ENCODE assay signal across 8 cellular contexts in genomic region chr17:142102-142661, GRCh38. TPM values are rescaled to one million over a fixed set of nuclear protein-coding genes. Genes with fewer than 3 reads are reported as not detected.
A peak's percentile ranks its signal among the peaks of the same experiment; 100 is the strongest.
DNase-seq lines count a peak whose midpoint lies in the region; ATAC-seq, FAIRE-seq and TF ChIP-seq lines count a peak whose summit lies in the region.

No MANE protein-coding gene starts in this region.

- WGBS in K562 (ENCODE audit: insufficient coverage, low coverage, missing lambda C conversion rate) = 59% methylated on average over 13 of the region's 23 CpGs

- CTCF ChIA-PET in K562 (lab: Yijun Ruan, JAX; ENCODE audit: low intra/inter-chr PET ratio) = no interaction called here

- no peak for TF ChIP-seq EP300 in K562 (IDR thresholded peaks at IDR 0.05; ENCODE audit: low read length)

- H3K4me1 ChIP-seq in K562 (replicated peaks in 1 of 2; ENCODE audit: control insufficient read depth in 2 of 2, insufficient read depth in 2 of 2, low read length in 2 of 2) = no peaks in the 10 kb centered on the region; a peak in 1 of 5 replicates
- no peaks in the 10 kb centered on the region for H3K4me1 ChIP-seq in osteoblast (ENCODE audit: insufficient read depth, low read length)

- no peaks in the 10 kb centered on the region for H3K79me2 ChIP-seq in K562 (ENCODE audit: control insufficient read depth, insufficient read depth, low read length)
- H3K79me2 ChIP-seq in osteoblast (ENCODE audit: insufficient read depth, low read length) = no peaks in the 10 kb centered on the region

- ATAC-seq in K562 (peak; percentile 30; the same call in 2 of the 3 replicates), HG03571 (IDR thresholded peaks at IDR 0.05; ENCODE audit: unreplicated experiment) (no peak), HG02870 (IDR thresholded peaks at IDR 0.05; ENCODE audit: unreplicated experiment) (no peak), HG02973 (IDR thresholded peaks at IDR 0.05; ENCODE audit: unreplicated experiment) (no peak)

- intact Hi-C loops in K562 (cut with micrococcal nuclease) = no loop called here

- no peak for TF ChIP-seq CTCF in K562 (IDR thresholded peaks at IDR 0.05 in 2 of 3, conservative IDR thresholded peaks at IDR 0.05 in 1 of 3; ENCODE audit: insufficient read depth in 2 of 3, low read depth in 1 of 3, low read length in 3 of 3)
- TF ChIP-seq CTCF in osteoblast (IDR thresholded peaks at IDR 0.05; ENCODE audit: extremely low read depth, low read depth, low read length) = no peak

- H3K9me3 ChIP-seq in K562 (replicated peaks; ENCODE audit: control insufficient read depth, insufficient read depth, low read depth, low read length) (no peaks in the 10 kb centered on the region), osteoblast (ENCODE audit: low read depth, low read length) (no peaks in the 10 kb centered on the region)

- POLR2A ChIA-PET in K562 (lab: Yijun Ruan, JAX) = no interaction called here

- H3K36me3 ChIP-seq in K562 (ENCODE audit: control insufficient read depth, insufficient read depth, low read length) (no peaks in the 10 kb centered on the region), osteoblast (ENCODE audit: insufficient read depth, low read length) (no peaks in the 10 kb centered on the region)

- no peak for TF ChIP-seq POLR2A in K562 (conservative IDR thresholded peaks at IDR 0.05)

- H3K27me3 ChIP-seq in K562 (ENCODE audit: control insufficient read depth in 2 of 2, insufficient read depth in 2 of 2, low read length in 2 of 2) = no peaks in the 10 kb centered on the region
- peaks cover 4% of the 10 kb centered on the region for H3K27me3 ChIP-seq in osteoblast (ENCODE audit: insufficient read depth, low read length)

- no peak for FAIRE-seq in K562 (lab: Jason Lieb, UNC)

- H3K9ac ChIP-seq in K562 (ENCODE audit: insufficient read depth in 1 of 2, low read depth in 2 of 2, low read length in 2 of 2) = no peak overlapping the region

- no peaks in the 10 kb centered on the region for H4K20me1 ChIP-seq in K562 (replicated peaks; ENCODE audit: control insufficient read depth, insufficient read depth, low read length)
- no peaks in the 10 kb centered on the region for H4K20me1 ChIP-seq in osteoblast (ENCODE audit: insufficient read depth, low read length)

- H3K4me3 ChIP-seq in K562 (no peak overlapping the region), osteoblast (ENCODE audit: insufficient read depth, low read length) (no peak overlapping the region)

- H3K4me2 ChIP-seq in K562 (ENCODE audit: insufficient read depth, low read length) (no peak overlapping the region), osteoblast (ENCODE audit: insufficient read depth, low read length) (no peak overlapping the region)

- no TSS peak for BruUV-seq in K562 (replicated peaks; lab: Mats Ljungman, UMichigan)

- H2AFZ ChIP-seq in K562 (ENCODE audit: low read depth, low read length) (no peak overlapping the region), osteoblast (ENCODE audit: low read length) (no peak overlapping the region)

- peak; percentile 29 for DNase-seq in ELR (ENCODE audit: low read depth)
- peak; percentile 78 for DNase-seq in NCI-H1048 (lab: John Stamatoyannopoulos, UW)
- DNase-seq in K562 (ENCODE audit: extremely low read depth in 1 of 4, low spot score in 3 of 4) = no peak
- DNase-seq in osteoblast (ENCODE audit: insufficient read length, low spot score, missing footprints) = peak; percentile 86
- DNase-seq in 8988T = no peak

- no peak for TF ChIP-seq RAD21 in K562 (CRISPR knock-in tag; conservative IDR thresholded peaks at IDR 0.05 in 1 of 2, IDR thresholded peaks at IDR 0.05 in 1 of 2)

- no peaks in the 10 kb centered on the region for H3K9me1 ChIP-seq in K562 (ENCODE audit: control insufficient read depth, insufficient read depth, low read length)

- no peak overlapping the region for H3K27ac ChIP-seq in K562 (ENCODE audit: extremely low read depth, low read depth, low read length)
- no peak overlapping the region for H3K27ac ChIP-seq in osteoblast (ENCODE audit: low read depth, low read length)

- in situ Hi-C loops in K562 (cut with MboI) = no loop called here

TF ChIP-seq in K562, 482 proteins besides CTCF, POLR2A, EP300 and RAD21 (continues in another document):
- TF ChIP-seq ZNF143 (CRISPR knock-in tag; IDR thresholded peaks at IDR 0.05) (no peak), TBP (optimal IDR thresholded peaks at IDR 0.05; ENCODE audit: low read depth, low read length) (no peak), AFF4 (CRISPR knock-in tag; IDR thresholded peaks at IDR 0.05) (no peak), CREB1 (IDR thresholded peaks at IDR 0.05) (no peak), CREB1 (CRISPR knock-in tag; IDR thresholded peaks at IDR 0.05) (no peak), E2F3 (CRISPR knock-in tag; IDR thresholded peaks at IDR 0.05) (no peak), CEBPB (tag; IDR thresholded peaks at IDR 0.05) (no peak)

RNA-seq across cellular contexts. Expression of gene SCGB1C2, which starts 4.8 kb away (rescaled TPM):
- total RNA-seq in K562 (2011; cell fraction: chromatin; rRNA removed; ENCODE audit: low replicate concordance) = not detected in 2 replicates
- total RNA-seq in K562 (2011; cell fraction: nucleolus; rRNA removed) = not detected in 2 replicates
- total RNA-seq in K562 (2011; cell fraction: nucleoplasm; rRNA removed) = not detected in 2 replicates
- total RNA-seq in K562 (2014; rRNA removed) = not detected in 2 replicates
- not detected in 2 replicates for total RNA-seq in K562 (2014; rRNA removed; fragmentation: Illumina TruSeq; extraction: Trizol)
- total RNA-seq in K562 (2015; rRNA removed; fragmentation: Illumina TruSeq; extraction: Trizol) = not detected in 2 replicates
- total RNA-seq in K562 (2021) = not detected in 2 replicates
- polyA plus RNA-seq in K562 (2011; rRNA removed) = not detected in 2 replicates
- not detected in 2 replicates for polyA plus RNA-seq in K562 (2011; cell fraction: cytosol; rRNA removed)
- polyA plus RNA-seq in K562 (2011; cell fraction: nucleus; rRNA removed) = not detected in 2 replicates
- polyA plus RNA-seq in K562 (2012) = not detected in 2 replicates
- not detected in 2 replicates for polyA plus RNA-seq in K562 (2014; fragmentation: Illumina TruSeq; extraction: Trizol)
- polyA plus RNA-seq in K562 (2014; fragmentation: Nextera tagmentation; extraction: Ambion mirVana) = not detected
- not detected in 2 replicates for polyA plus RNA-seq in K562 (2014; rRNA removed)
- polyA minus RNA-seq in K562 (2011; rRNA and poly(A)+ RNA removed) = not detected in 2 replicates
- polyA minus RNA-seq in K562 (2011; cell fraction: cytosol; rRNA and poly(A)+ RNA removed) = not detected in 2 replicates
- not detected in 2 replicates for polyA minus RNA-seq in K562 (2011; cell fraction: nucleus; rRNA and poly(A)+ RNA removed)
- total RNA-seq in osteoblast = not detected in 2 replicates

RNA-seq across cellular contexts. Expression of gene DOC2B, which starts 39.3 kb away (rescaled TPM):
- not detected in 2 replicates for total RNA-seq in K562 (2011; cell fraction: chromatin; rRNA removed; ENCODE audit: low replicate concordance)
- not detected in 2 replicates for total RNA-seq in K562 (2011; cell fraction: nucleolus; rRNA removed)
- not detected in 2 replicates for total RNA-seq in K562 (2011; cell fraction: nucleoplasm; rRNA removed)
- total RNA-seq in K562 (2014; rRNA removed) (not detected in 2 replicates), K562 (2014; rRNA removed; fragmentation: Illumina TruSeq; extraction: Trizol) (not detected in 2 replicates), K562 (2015; rRNA removed; fragmentation: Illumina TruSeq; extraction: Trizol) (not detected in 2 replicates), K562 (2021) (0.02 TPM in 1 of 2 replicates, not detected in the other), osteoblast (not detected in 2 replicates)
- polyA plus RNA-seq in K562 (2011; rRNA removed) (not detected in 2 replicates), K562 (2014; fragmentation: Illumina TruSeq; extraction: Trizol) (not detected in 2 replicates), K562 (2014; fragmentation: Nextera tagmentation; extraction: Ambion mirVana) (not detected), K562 (2014; rRNA removed) (not detected in 2 replicates)
- polyA plus RNA-seq in K562 (2011; cell fraction: cytosol; rRNA removed) = 0.01 TPM in 1 of 2 replicates, not detected in the other
- polyA plus RNA-seq in K562 (2011; cell fraction: nucleus; rRNA removed) = not detected in 2 replicates
- polyA plus RNA-seq in K562 (2012) = 0.01 TPM in 1 of 2 replicates, not detected in the other
- polyA minus RNA-seq in K562 (2011; rRNA and poly(A)+ RNA removed) = not detected in 2 replicates
- not detected in 2 replicates for polyA minus RNA-seq in K562 (2011; cell fraction: cytosol; rRNA and poly(A)+ RNA removed)
- not detected in 2 replicates for polyA minus RNA-seq in K562 (2011; cell fraction: nucleus; rRNA and poly(A)+ RNA removed)

Comparison
In these comparisons a context has a peak if more than half of its experiments do, and no peak if none do; other contexts are left out.
1. DNase-seq: peak in ELR (single experiment), NCI-H1048 (single experiment) and osteoblast (single experiment); none in K562 (0 of 4) and 8988T (single experiment).